Comparison of ENCODE assay signal across 16 cellular contexts in the genomic region with DNA sequence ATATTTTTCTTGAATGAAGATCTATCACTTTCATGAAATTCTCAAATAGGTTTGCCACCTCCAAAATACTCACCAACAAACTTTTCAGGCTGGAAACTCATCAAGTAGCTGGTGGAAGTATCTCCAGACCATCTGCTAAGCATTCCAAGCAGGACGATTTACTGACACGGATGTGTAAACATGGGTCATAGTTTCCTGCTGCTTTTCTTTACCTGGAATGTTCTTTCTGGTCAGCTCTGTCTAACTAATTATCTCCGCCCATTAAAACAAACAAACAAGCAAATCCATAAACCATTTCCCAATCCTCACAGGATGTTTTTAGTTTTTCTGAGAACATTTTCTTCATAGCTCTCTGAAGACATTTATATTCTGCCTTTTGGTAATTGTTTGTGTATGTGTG.
A peak's percentile ranks its signal among the peaks of the same experiment; 100 is the strongest.
DNase-seq lines count a peak whose midpoint lies in the region; ATAC-seq, FAIRE-seq and TF ChIP-seq lines count a peak whose summit lies in the region.
"Had no signal": no experiment of that assay in that cellular context is flagged by ENCODE, and none has a peak within 500 bp of the region (broad histone marks: within the 10 kb centered on the region; RNA-seq: fewer than 3 reads in every experiment).

No MANE protein-coding gene starts in this region.

- no peak for TF ChIP-seq POLR2A in A549 (IDR thresholded peaks at IDR 0.05; ENCODE audit: low read length)

- DNase-seq in A549 (ENCODE audit: low read depth in 1 of 2, low spot score in 1 of 2) (no peak), HFFc6 (peak; percentile 28), SW480 (ENCODE audit: low spot score) (peak; percentile 3), fibroblast of villous mesenchyme (ENCODE audit: low read depth) (peak; percentile 85), EL (no peak), RPMI8226 (no peak), C1 segment of cervical spinal cord (lab: John Stamatoyannopoulos, UW) (no peak)
- DNase-seq: CD4-positive, alpha-beta T cell; Kasumi-1; NCI-H1436; NCI-H2029 treated with DMSO at 0.1 percent for 48 hours; NCI-H524 had no signal

- no peak overlapping the region; the same call in 1 of the 2 replicates for H3K27ac Mint-ChIP-seq in HFFc6
- H3K27ac Mint-ChIP-seq: CD4-positive, alpha-beta T cell; IgD-negative memory B cell had no signal

- WGBS in A549 (ENCODE audit: missing lambda C conversion rate), result 75% methylated on average over 3 of the region's 3 CpGs

- H3K4me2 ChIP-seq in A549, result no peak overlapping the region

- H3K27me3 Mint-ChIP-seq in HFFc6 (ENCODE audit: insufficient read depth), result no peaks in the 10 kb centered on the region
- H3K27me3 Mint-ChIP-seq: CD4-positive, alpha-beta T cell; IgD-negative memory B cell had no signal

- H3K4me3 Mint-ChIP-seq in HFFc6, result no peak overlapping the region
- H3K4me3 Mint-ChIP-seq: CD4-positive, alpha-beta T cell; IgD-negative memory B cell had no signal

- no peak for ATAC-seq in A549
- ATAC-seq: Panc1, Right ventricle myocardium inferior had no signal

- H3K27ac ChIP-seq in A549, result no peak overlapping the region

- no peak overlapping the region for H3K4me3 ChIP-seq in A549
- no peak overlapping the region for H3K4me3 ChIP-seq in fibroblast of villous mesenchyme (ENCODE audit: low read depth, low read length)
- H3K4me3 ChIP-seq: HAP-1 had no signal

- no peak for TF ChIP-seq EP300 in A549 (IDR thresholded peaks at IDR 0.05)

- POLR2A ChIA-PET in A549 (lab: Yijun Ruan, JAX), result no interaction called here

- H3K9me3 ChIP-seq in A549, result no peaks in the 10 kb centered on the region
- H3K9me3 ChIP-seq: HAP-1 had no signal

- CTCF ChIA-PET in A549 (lab: Yijun Ruan, JAX), result no interaction called here

- no peaks in the 10 kb centered on the region for H3K4me1 ChIP-seq in A549
- H3K4me1 ChIP-seq: HAP-1 had no signal

- H3K36me3 Mint-ChIP-seq in HFFc6 (ENCODE audit: low read depth), result no peaks in the 10 kb centered on the region

- no peak for TF ChIP-seq CTCF in A549 (IDR thresholded peaks at IDR 0.05)
- TF ChIP-seq CTCF in HFFc6 (IDR thresholded peaks at IDR 0.05), result no peak
- TF ChIP-seq CTCF in fibroblast of villous mesenchyme (IDR thresholded peaks at IDR 0.05; ENCODE audit: insufficient read depth, low read depth, low read length), result no peak

- peaks cover 14% of the 10 kb centered on the region for H3K4me1 Mint-ChIP-seq in HFFc6 (ENCODE audit: low read depth)
- H3K4me1 Mint-ChIP-seq: IgD-negative memory B cell had no signal

- H3K9me3 Mint-ChIP-seq in HFFc6, result no peaks in the 10 kb centered on the region

- peak; percentile 18 for FAIRE-seq in A549 (lab: Jason Lieb, UNC)

- TF ChIP-seq RAD21 in A549 (conservative IDR thresholded peaks at IDR 0.05 in 1 of 2, IDR thresholded peaks at IDR 0.05 in 1 of 2), result no peak

TF ChIP-seq in A549, 52 proteins besides CTCF, POLR2A, EP300 and RAD21:
- TF ChIP-seq PHF8 (IDR thresholded peaks at IDR 0.05; ENCODE audit: borderline replicate concordance, low read depth) (no peak), NFE2L2 (conservative IDR thresholded peaks at IDR 0.05; ENCODE audit: low read length) (no peak), CHD2 (IDR thresholded peaks at IDR 0.05; ENCODE audit: low read length, partially characterized antibody) (no peak), GATA3 (IDR thresholded peaks at IDR 0.05; ENCODE audit: borderline replicate concordance) (no peak)

Comparison
In these comparisons a context has a peak if more than half of its experiments do, and no peak if none do; other contexts are left out.
1. DNase-seq: peak in HFFc6 (single experiment), SW480 (single experiment) and fibroblast of villous mesenchyme (single experiment); none in A549 (0 of 2), EL (single experiment), RPMI8226 (single experiment) and C1 segment of cervical spinal cord (0 of 14).